Comparison of ENCODE assay signal across 8 cellular contexts in the genomic region with DNA sequence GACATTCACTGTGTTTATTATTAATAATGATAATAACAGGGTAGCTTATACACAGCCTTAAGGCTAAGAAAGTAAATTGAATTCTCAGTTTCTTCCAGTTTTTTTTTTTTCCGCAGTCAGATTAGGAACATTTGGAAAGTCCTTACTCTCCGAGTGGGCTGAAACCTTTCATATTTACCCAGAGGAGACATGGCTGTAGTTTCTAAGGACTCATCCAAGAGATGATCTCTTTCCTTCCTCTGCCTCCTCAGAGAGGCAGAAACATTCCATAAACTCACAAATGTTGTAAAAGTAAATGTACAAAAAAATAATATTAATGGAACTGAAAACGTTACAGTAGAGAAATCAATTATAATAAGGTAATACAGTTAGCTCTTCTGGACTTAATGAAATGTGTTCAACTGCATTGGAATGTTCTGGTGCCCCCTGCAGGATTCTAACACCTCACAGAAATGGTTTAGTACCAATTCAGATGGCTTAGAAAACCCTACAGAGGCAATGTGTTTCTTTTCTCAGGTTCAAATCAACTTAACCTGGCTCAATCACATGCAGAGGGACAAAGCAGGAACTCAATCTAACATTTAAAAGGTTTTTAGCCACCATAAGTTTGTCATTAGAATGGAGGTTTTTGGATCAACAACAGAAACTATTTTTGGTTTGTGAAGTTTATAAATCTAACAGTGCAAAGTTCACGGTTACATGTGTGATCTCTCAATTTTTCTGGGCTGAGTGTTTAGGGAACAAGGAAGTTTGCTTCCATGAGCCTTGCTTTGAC.
DNase-seq lines count a peak whose midpoint lies in the region; ATAC-seq and TF ChIP-seq lines count a peak whose summit lies in the region.

No MANE protein-coding gene starts in this region.

- no peaks in the 10 kb centered on the region for H3K4me1 ChIP-seq in ACC112 (ENCODE audit: control insufficient read depth, insufficient read depth, low read length, unreplicated experiment)
- peaks cover 19% of the 10 kb centered on the region for H3K4me1 ChIP-seq in ectodermal cell (ENCODE audit: control insufficient read depth, insufficient read depth, low read length)
- peaks cover 16% of the 10 kb centered on the region for H3K4me1 ChIP-seq in stomach smooth muscle (ENCODE audit: control insufficient read depth, insufficient read depth, low read length)

- H3K27ac ChIP-seq in ACC112 (ENCODE audit: low read depth, low read length) (no peak overlapping the region), ectodermal cell (ENCODE audit: insufficient read depth, low read depth, low read length, poor library complexity, severe bottlenecking) (peak overlapping the region; percentile 28), stomach smooth muscle (ENCODE audit: low read length) (peak overlapping the region; percentile 56)

- H3K4me3 ChIP-seq in ACC112 (ENCODE audit: low read depth, low read length), result no peak overlapping the region
- H3K4me3 ChIP-seq in GM12875 (ENCODE audit: low read depth, low read length), result no peak overlapping the region
- H3K4me3 ChIP-seq in ectodermal cell (ENCODE audit: insufficient read depth, low read depth, low read length), result no peak overlapping the region
- no peak overlapping the region for H3K4me3 ChIP-seq in stomach smooth muscle (ENCODE audit: low read length in 2 of 2)

- no peaks in the 10 kb centered on the region for H3K79me2 ChIP-seq in ACC112 (ENCODE audit: control insufficient read depth, insufficient read depth, low read length, unreplicated experiment)

- H2AFZ ChIP-seq in ACC112 (ENCODE audit: low read length, unreplicated experiment), result peak overlapping the region; percentile 51

- DNase-seq in NCI-H2107 treated with DMSO at 0.1 percent for 48 hours (lab: John Stamatoyannopoulos, UW; ENCODE audit: unreplicated experiment) (peak; percentile 82), mucosa of gallbladder (ENCODE audit: low spot score) (peak; percentile 71)
- peak; percentile 9 to 63 for DNase-seq in activated CD4-positive, alpha-beta T cell treated with anti-CD3 and anti-CD28 coated beads for 24 hours (ENCODE audit: low read depth in 2 of 2)

- H3K27me3 ChIP-seq in ACC112 (ENCODE audit: insufficient read depth, low read length), result no peaks in the 10 kb centered on the region
- no peaks in the 10 kb centered on the region for H3K27me3 ChIP-seq in ectodermal cell (ENCODE audit: control insufficient read depth, insufficient read depth, low read length, poor library complexity, severe bottlenecking)
- no peaks in the 10 kb centered on the region for H3K27me3 ChIP-seq in stomach smooth muscle (ENCODE audit: control insufficient read depth in 1 of 2, insufficient read depth in 2 of 2, low read length in 2 of 2)

- TF ChIP-seq CTCF in GM12875 (IDR thresholded peaks at IDR 0.05; ENCODE audit: borderline replicate concordance, insufficient read depth, low read depth, low read length), result peak; percentile 61; the same call in 1 of the 2 replicates

- no peaks in the 10 kb centered on the region for H3K36me3 ChIP-seq in ACC112 (ENCODE audit: insufficient read depth, low read length)
- no peaks in the 10 kb centered on the region for H3K36me3 ChIP-seq in ectodermal cell (ENCODE audit: control insufficient read depth, insufficient read depth, low read length)
- no peaks in the 10 kb centered on the region for H3K36me3 ChIP-seq in stomach smooth muscle (ENCODE audit: control insufficient read depth in 2 of 2, insufficient read depth in 2 of 2, low read length in 2 of 2)

- no peak overlapping the region for H3K9ac ChIP-seq in stomach smooth muscle (ENCODE audit: low read length in 2 of 2)

- H3K9me3 ChIP-seq in ectodermal cell (ENCODE audit: control insufficient read depth, low read length) (no peaks in the 10 kb centered on the region), stomach smooth muscle (ENCODE audit: control insufficient read depth in 2 of 2, low read length in 2 of 2) (no peaks in the 10 kb centered on the region)

- WGBS in ectodermal cell, 2 experiments, result 52 to 71% methylated on average over 2 to 3 of the region's 4 CpGs

- ATAC-seq in HG02798 (IDR thresholded peaks at IDR 0.05; ENCODE audit: poor library complexity, unreplicated experiment), result peak; percentile 87
